8 cellular contexts compared by ENCODE assay signal in genomic region chr16:56576585-56577299, GRCh38. TPM values are rescaled to one million over a fixed set of nuclear protein-coding genes. Genes with fewer than 3 reads are reported as not detected.
DNase-seq lines count a peak whose midpoint lies in the region; ATAC-seq, FAIRE-seq and TF ChIP-seq lines count a peak whose summit lies in the region.

No MANE protein-coding gene starts in this region.

- no peaks in the 10 kb centered on the region for H3K27me3 ChIP-seq in CD8-positive, alpha-beta T cell (ENCODE audit: insufficient read depth, low read length)
- H3K27me3 ChIP-seq in small intestine (ENCODE audit: control insufficient read depth in 2 of 2, insufficient read depth in 2 of 2, low read length in 2 of 2) = no peaks in the 10 kb centered on the region

- no peak for FAIRE-seq in small intestine (lab: Jason Lieb, UNC)

- H3K4me1 ChIP-seq in CD8-positive, alpha-beta T cell (ENCODE audit: insufficient read depth, low read length) = peaks cover 4% of the 10 kb centered on the region
- H3K4me1 ChIP-seq in small intestine (ENCODE audit: control insufficient read depth in 2 of 2, insufficient read depth in 1 of 2, low read depth in 1 of 2, low read length in 1 of 2) = no peaks in the 10 kb centered on the region

- H3K27ac Mint-ChIP-seq in CD8-positive, alpha-beta T cell = peak overlapping the region; percentile 72

- CTCF ChIA-PET in CD8-positive, alpha-beta T cell (lab: Charles Lee) = interaction anchor here (0.5 to 4.0 kb wide), 54 partner anchors 10 to 669 kb away, joined by 3 to 129 read pairs (median 5); partner anchors contain the start of genes ARL2BP, MT1E, MT1X and MT2A

- WGBS in small intestine, 3 donors = 27 to 32% (median 28%) methylated on average over 8 of the region's 8 CpGs

- POLR2A ChIA-PET in CD8-positive, alpha-beta T cell (lab: Charles Lee) = interaction anchor here (1.1 to 3.0 kb wide), 3 partner anchors 125 to 142 kb away, joined by 3 to 11 read pairs (median 8); no protein-coding TSS in a partner anchor

- no peaks in the 10 kb centered on the region for H3K27me3 Mint-ChIP-seq in CD8-positive, alpha-beta T cell (ENCODE audit: low read depth)

- no peaks in the 10 kb centered on the region for H3K36me3 ChIP-seq in CD8-positive, alpha-beta T cell (ENCODE audit: insufficient read depth, low read length)
- H3K36me3 ChIP-seq in small intestine (ENCODE audit: control insufficient read depth in 2 of 2, insufficient read depth in 2 of 2, low read length in 2 of 2) = no peaks in the 10 kb centered on the region

- intact Hi-C loops in CD8-positive, alpha-beta T cell (cut with DNase I, micrococcal nuclease) = loop anchor here (1.0 to 10.0 kb wide), 13 partner anchors 32 to 632 kb away; partner anchors contain the start of genes BBS2 (in 1 of the 2) and MT2A (in 1 of the 2)
- intact Hi-C loops in left ventricle myocardium superior (cut with micrococcal nuclease) = no loop called here

- DNase-seq in CD8-positive, alpha-beta T cell = peak; percentile 77 to 90 (median 84)
- peak; percentile 60 for DNase-seq in Jurkat, Clone E6-1 (ENCODE audit: low read depth, low spot score)
- peak; percentile 88 for DNase-seq in SW480 (ENCODE audit: low spot score)
- DNase-seq in activated naive CD8-positive, alpha-beta T cell treated with anti-CD3 and anti-CD28 coated beads, Interleukin-2, amount 50 U/mL, for 16 hours (ENCODE audit: low read depth, low spot score) = peak; percentile 84
- peak; percentile 76 for DNase-seq in left ventricle myocardium superior
- DNase-seq in small intestine = peak; percentile 88

- no peaks in the 10 kb centered on the region for H3K9me3 ChIP-seq in CD8-positive, alpha-beta T cell (ENCODE audit: low read length)
- no peaks in the 10 kb centered on the region for H3K9me3 ChIP-seq in small intestine (ENCODE audit: control insufficient read depth, low read depth)

- peaks cover 8% of the 10 kb centered on the region for H3K4me1 Mint-ChIP-seq in CD8-positive, alpha-beta T cell (ENCODE audit: low read depth)

- TF ChIP-seq CTCF in CD8-positive, alpha-beta T cell (IDR thresholded peaks at IDR 0.05) = peak; percentile 82

- H3K4me3 ChIP-seq in CD8-positive, alpha-beta T cell (ENCODE audit: low read depth, low read length) = no peak overlapping the region
- H3K4me3 ChIP-seq in Jurkat, Clone E6-1 (ENCODE audit: low read length) = no peak overlapping the region
- no peak overlapping the region for H3K4me3 ChIP-seq in small intestine (ENCODE audit: low read depth in 1 of 2, low read length in 2 of 2)

- H3K4me3 Mint-ChIP-seq in CD8-positive, alpha-beta T cell = no peak overlapping the region

- peaks cover 5% of the 10 kb centered on the region for H3K9me3 Mint-ChIP-seq in CD8-positive, alpha-beta T cell

- no peak overlapping the region for H3K27ac ChIP-seq in CD8-positive, alpha-beta T cell (ENCODE audit: low read depth, low read length)
- no peak overlapping the region for H3K27ac ChIP-seq in small intestine (ENCODE audit: low read depth in 1 of 2, low read length in 1 of 2)

- H3K36me3 Mint-ChIP-seq in CD8-positive, alpha-beta T cell = no peaks in the 10 kb centered on the region

- ATAC-seq in CD8-positive, alpha-beta T cell = peak; percentile 99
- ATAC-seq in GM21360 (IDR thresholded peaks at IDR 0.05; ENCODE audit: unreplicated experiment) (peak; percentile 81), left ventricle myocardium superior (peak; percentile 88), HG03025 (IDR thresholded peaks at IDR 0.05; ENCODE audit: low FRiP score, unreplicated experiment) (no peak)

RNA-seq across cellular contexts. Expression of gene MT4, which starts 11.9 kb away (rescaled TPM):
- total RNA-seq in CD8-positive, alpha-beta T cell = not detected
- not detected for polyA plus RNA-seq in Jurkat, Clone E6-1 (2012; ENCODE audit: insufficient read depth, insufficient read length)
- total RNA-seq in left ventricle myocardium superior = not detected
- polyA plus RNA-seq in small intestine = not detected

RNA-seq across cellular contexts. Expression of gene MT3, which starts 12.6 kb away (rescaled TPM):
- 1 to 10 TPM in 1 of 2 experiments, under 1 TPM in 1; 1.00 to 1.8 TPM for total RNA-seq in CD8-positive, alpha-beta T cell
- not detected for polyA plus RNA-seq in Jurkat, Clone E6-1 (2012; ENCODE audit: insufficient read depth, insufficient read length)
- total RNA-seq in left ventricle myocardium superior = 3.8 TPM
- polyA plus RNA-seq in small intestine = 1 to 10 TPM in 1 of 3 donors, not detected in 2; 5.4 TPM

RNA-seq across cellular contexts. Expression of gene MT2A, which starts 31.6 kb away (rescaled TPM):
- total RNA-seq in CD8-positive, alpha-beta T cell = 10 to 100 TPM; 71.0 to 95.7 TPM
- 224 TPM for polyA plus RNA-seq in Jurkat, Clone E6-1 (2012; ENCODE audit: insufficient read depth, insufficient read length)
- 86.3 TPM for total RNA-seq in left ventricle myocardium superior
- polyA plus RNA-seq in small intestine = 100 to 1,000 TPM; 133 to 464 (median 153) TPM

RNA-seq across cellular contexts. Expression of gene MT1E, which starts 48.8 kb away (rescaled TPM):
- total RNA-seq in CD8-positive, alpha-beta T cell = 1 to 10 TPM; 3.0 to 5.5 TPM
- polyA plus RNA-seq in Jurkat, Clone E6-1 (2012; ENCODE audit: insufficient read depth, insufficient read length) = not detected
- 123 TPM for total RNA-seq in left ventricle myocardium superior
- 100 to 1,000 TPM in 1 of 3 donors, 10 to 100 TPM in 2; 75.0 to 151 (median 86.2) TPM for polyA plus RNA-seq in small intestine

RNA-seq across cellular contexts. Expression of gene MT1M, which starts 55.7 kb away (rescaled TPM):
- total RNA-seq in CD8-positive, alpha-beta T cell = not detected
- not detected for polyA plus RNA-seq in Jurkat, Clone E6-1 (2012; ENCODE audit: insufficient read depth, insufficient read length)
- 6.8 TPM for total RNA-seq in left ventricle myocardium superior
- 100 to 1,000 TPM in 1 of 3 donors, 10 to 100 TPM in 1, 1 to 10 TPM in 1; 3.5 to 106 (median 11.0) TPM for polyA plus RNA-seq in small intestine
